In the genomic region with DNA sequence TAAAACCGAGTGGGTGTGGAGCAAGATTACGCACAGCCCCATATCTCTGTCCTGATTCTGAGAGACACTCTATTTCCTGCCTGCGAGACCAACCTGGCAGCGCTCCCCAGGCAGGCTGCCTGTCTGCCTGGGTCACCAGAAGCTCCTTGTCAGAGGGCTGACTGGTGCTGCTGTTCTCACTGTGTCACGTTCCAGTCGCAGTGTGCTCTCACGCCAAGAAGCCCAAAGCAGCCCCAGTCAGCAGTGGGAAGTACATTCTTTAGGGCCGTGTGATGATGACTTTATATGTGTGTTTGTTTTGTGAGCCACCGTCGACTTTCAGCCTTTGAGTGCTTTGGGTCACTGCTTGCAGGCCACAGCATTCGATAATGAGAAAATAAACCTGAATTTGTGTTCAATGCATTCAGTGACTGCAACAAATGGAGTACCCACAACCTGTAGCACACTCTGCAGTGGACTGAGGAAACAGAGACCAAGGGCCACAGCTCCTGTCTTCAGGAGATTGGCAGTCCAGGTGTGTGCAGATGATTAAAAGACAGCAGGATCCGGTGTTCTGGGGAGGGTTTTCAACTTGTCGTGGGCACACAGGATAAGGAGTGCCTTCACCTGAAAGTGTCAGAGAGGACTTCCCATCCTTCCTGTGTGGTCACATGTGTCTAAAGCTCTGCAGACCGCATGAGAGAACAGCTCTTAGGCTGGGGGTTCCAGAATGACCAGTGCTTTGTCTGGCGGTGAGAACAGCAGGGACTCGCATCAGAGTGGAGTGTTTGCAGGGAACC, we compare ENCODE assay signal across 8 cellular contexts. TPM values are rescaled to one million over a fixed set of nuclear protein-coding genes. Genes with fewer than 3 reads are reported as not detected.
DNase-seq lines count a peak whose midpoint lies in the region; ATAC-seq, FAIRE-seq and TF ChIP-seq lines count a peak whose summit lies in the region.

No MANE protein-coding gene starts in this region.

- H3K27me3 Mint-ChIP-seq in T-cell = peaks cover 53 to 70% of the 10 kb centered on the region in 2 donors

- no peak overlapping the region for H3K9ac ChIP-seq in kidney (ENCODE audit: low read length in 2 of 2)

- CTCF ChIA-PET in T-cell (lab: Charles Lee) = interaction anchor here in 1 of 2 donors (1.9 kb wide), 1 partner anchor 9 kb away, joined by 6 read pairs; no protein-coding TSS in a partner anchor

- in situ Hi-C loops in gastrocnemius medialis (cut with MboI; ENCODE audit: low sequenced_read_pairs in 4 of 4) = no loop called here

- peaks cover 0 to 6% of the 10 kb centered on the region in 2 donors for H3K27me3 ChIP-seq in small intestine (ENCODE audit: control insufficient read depth in 2 of 2, insufficient read depth in 2 of 2, low read length in 2 of 2)
- H3K27me3 ChIP-seq in gastrocnemius medialis = peaks cover 58 to 65% (median 61%) of the 10 kb centered on the region in 3 donors

- H3K4me1 Mint-ChIP-seq in T-cell = peaks cover 23 to 44% (median 34%) of the 10 kb centered on the region in 3 donors

- peak overlapping the region in 1 of 3 donors; percentile 23 for H3K4me3 Mint-ChIP-seq in T-cell

- intact Hi-C loops in gastrocnemius medialis (cut with DNase I; ENCODE audit: low total_unique reads) = loop anchor here (5.0 kb wide), 1 partner anchor 387 kb away; a partner anchor contains a TSS
- intact Hi-C loops in kidney (cut with DNase I) = no loop called here

- peaks cover 4 to 17% of the 10 kb centered on the region in 2 donors for H3K4me1 ChIP-seq in small intestine (ENCODE audit: control insufficient read depth in 2 of 2, insufficient read depth in 1 of 2, low read depth in 1 of 2, low read length in 1 of 2)
- H3K4me1 ChIP-seq in gastrocnemius medialis = peaks cover 15 to 22% of the 10 kb centered on the region in 2 donors
- H3K4me1 ChIP-seq in kidney (ENCODE audit: control insufficient read depth in 1 of 2, insufficient read depth in 1 of 2, low read depth in 1 of 2, low read length in 2 of 2) = peaks cover 0 to 10% of the 10 kb centered on the region in 2 donors

- DNase-seq in T-cell (peak in 16 of 34 experiments; percentile 6 to 38 (median 14)), epithelial cell of prostate (ENCODE audit: low read depth, low spot score) (peak; percentile 39), small intestine (peak; percentile 87), OCI-M1 (lab: John Stamatoyannopoulos, UW) (no peak), gastrocnemius medialis (no peak), kidney (no peak)

- no peaks in the 10 kb centered on the region for H3K9me3 Mint-ChIP-seq in T-cell

- peak overlapping the region in 1 of 2 donors; percentile 74 for H3K27ac Mint-ChIP-seq in T-cell

- 6 to 31% (median 24%) methylated on average over 16 of the region's 16 CpGs for WGBS in small intestine, 3 donors

- H3K36me3 ChIP-seq in small intestine (ENCODE audit: control insufficient read depth in 2 of 2, insufficient read depth in 2 of 2, low read length in 2 of 2) (peaks cover 0 to 1% of the 10 kb centered on the region in 2 donors), gastrocnemius medialis (no peaks in the 10 kb centered on the region), kidney (ENCODE audit: control insufficient read depth in 1 of 2, insufficient read depth in 2 of 2, low read length in 2 of 2) (no peaks in the 10 kb centered on the region)

- ATAC-seq in GM19438 (IDR thresholded peaks at IDR 0.05; ENCODE audit: low read depth, unreplicated experiment) = peak; percentile 40
- ATAC-seq in T-cell (replicated peaks in 1 of 4) = peak; percentile 36 to 69 (median 60)
- no peak for ATAC-seq in HG03521 (IDR thresholded peaks at IDR 0.05; ENCODE audit: unreplicated experiment)
- no peak for ATAC-seq in gastrocnemius medialis

- POLR2A ChIA-PET in T-cell (lab: Charles Lee) = interaction anchor here in 1 of 2 donors (0.6 kb wide), 1 partner anchor 191 kb away, joined by 3 read pairs; no protein-coding TSS in a partner anchor

- H3K27ac ChIP-seq in epithelial cell of prostate (peak overlapping the region; percentile 12), small intestine (ENCODE audit: low read depth in 1 of 2, low read length in 1 of 2) (peak overlapping the region; percentile 89 to 92), gastrocnemius medialis (no peak overlapping the region), kidney (ENCODE audit: low read depth in 2 of 2, low read length in 2 of 2) (no peak overlapping the region)

- H3K9me3 ChIP-seq in small intestine (ENCODE audit: control insufficient read depth, low read depth) (no peaks in the 10 kb centered on the region), gastrocnemius medialis (no peaks in the 10 kb centered on the region), kidney (ENCODE audit: control insufficient read depth in 1 of 2, low read length in 2 of 2) (no peaks in the 10 kb centered on the region)

- FAIRE-seq in small intestine (lab: Jason Lieb, UNC) = no peak
- no peak for FAIRE-seq in kidney (lab: Jason Lieb, UNC)

- H3K4me3 ChIP-seq in small intestine (ENCODE audit: low read depth in 1 of 2, low read length in 2 of 2) = peak overlapping the region in 1 of 2 donors; percentile 22
- no peak overlapping the region for H3K4me3 ChIP-seq in gastrocnemius medialis
- no peak overlapping the region for H3K4me3 ChIP-seq in kidney (ENCODE audit: low read length in 2 of 2)

- H3K36me3 Mint-ChIP-seq in T-cell = peaks cover 3% of the 10 kb centered on the region

- TF ChIP-seq CTCF in gastrocnemius medialis (IDR thresholded peaks at IDR 0.05 in 4 of 5, conservative IDR thresholded peaks at IDR 0.05 in 1 of 5) (no peak), kidney (IDR thresholded peaks at IDR 0.05; ENCODE audit: borderline replicate concordance, extremely low read depth, insufficient read depth) (no peak)

- no peak for TF ChIP-seq POLR2A in gastrocnemius medialis (IDR thresholded peaks at IDR 0.05)

RNA-seq across cellular contexts. Expression of a gene that starts 4.8 kb away (rescaled TPM):
- 1 to 10 TPM in 4 of 5 donors, under 1 TPM in 1; 0.41 to 4.6 (median 1.2) TPM for total RNA-seq in T-cell
- 10 to 100 TPM; 15.0 to 23.5 (median 16.5) TPM for polyA plus RNA-seq in small intestine
- 1 to 10 TPM in 3 of 4 donors, not detected in 1; 1.4 to 3.2 (median 1.8) TPM for total RNA-seq in gastrocnemius medialis
- total RNA-seq in kidney = 5.4 TPM
- polyA plus RNA-seq in kidney (ENCODE audit: insufficient read depth, low read depth, low replicate concordance) = 0.39 TPM

Comparison
In these comparisons a context has a peak if more than half of its experiments do, and no peak if none do; other contexts are left out.
1. ATAC-seq: peak in GM19438 (single experiment) and T-cell (4 of 4); none in HG03521 (single experiment) and gastrocnemius medialis (0 of 2).
2. DNase-seq: peak in epithelial cell of prostate (single experiment) and small intestine (single experiment); none in OCI-M1 (single experiment), gastrocnemius medialis (0 of 2) and kidney (single experiment).
3. H3K27ac ChIP-seq: peak in epithelial cell of prostate (single experiment) and small intestine (2 of 2); none in gastrocnemius medialis (0 of 4) and kidney (0 of 2).